In the genomic region with DNA sequence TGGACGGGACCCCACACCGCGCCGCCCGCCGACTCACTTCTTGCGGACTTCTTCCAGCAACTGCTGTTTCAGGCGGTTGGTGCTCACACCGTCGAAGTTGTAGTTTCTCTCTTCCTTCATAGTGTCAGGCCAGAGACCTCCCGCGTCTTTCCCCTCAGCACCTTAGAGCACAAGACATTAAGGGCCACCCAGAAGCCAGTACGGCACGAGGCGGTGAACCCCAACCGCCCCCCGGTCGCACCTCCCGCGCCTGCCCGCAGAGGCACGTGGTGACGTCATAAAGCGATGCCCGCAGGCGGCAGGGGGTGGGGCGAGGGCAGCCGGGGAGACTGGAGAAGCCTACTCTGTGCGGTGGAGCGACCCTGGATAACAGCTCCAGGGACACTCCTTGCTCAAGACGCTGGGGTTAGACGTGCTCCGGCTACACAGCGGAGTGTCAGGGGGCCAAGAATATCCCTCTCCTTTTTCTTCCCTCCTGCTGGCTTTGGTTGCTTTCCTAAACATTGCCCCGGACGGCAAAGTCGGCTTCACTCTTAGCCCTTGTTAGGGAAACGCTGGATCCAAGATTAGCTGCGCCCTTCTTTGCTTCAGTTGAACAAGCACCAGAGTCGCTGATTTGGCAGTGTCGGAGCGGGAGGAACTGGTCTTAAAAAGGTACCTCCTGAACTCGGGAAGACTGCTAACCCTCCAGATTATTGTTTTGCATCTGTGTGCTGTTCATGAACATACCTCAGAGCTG, we compare ENCODE assay signal across 7 cellular contexts. TPM values are rescaled to one million over a fixed set of nuclear protein-coding genes. Genes with fewer than 3 reads are reported as not detected.
DNase-seq lines count a peak whose midpoint lies in the region; ATAC-seq and TF ChIP-seq lines count a peak whose summit lies in the region.

Gene CCDC169, minus strand, starts transcription at position 215 of the 739 bp plus-strand sequence. Its CDS starts 95 bp downstream, at position 120.

- no peak for TF ChIP-seq CTCF in suprapubic skin (IDR thresholded peaks at IDR 0.05)

- peak within 1 kb of the TSS; percentile 87 for H3K4me3 Mint-ChIP-seq in activated naive CD4-positive, alpha-beta T cell treated with anti-CD3 and anti-CD28 coated beads, Interleukin-2, amount 50 U/mL, for 24 hours

- peaks cover 15% of the 10 kb centered on the region for H3K4me1 Mint-ChIP-seq in activated naive CD4-positive, alpha-beta T cell treated with anti-CD3 and anti-CD28 coated beads, Interleukin-2, amount 50 U/mL, for 24 hours

- 0% methylated on average over 21 of the region's 43 CpGs for WGBS in suprapubic skin

- peak; percentile 68 for DNase-seq in glomerular visceral epithelial cell (ENCODE audit: extremely low spot score)
- DNase-seq in occipital lobe (lab: John Stamatoyannopoulos, UW): peak; percentile 50
- DNase-seq in suprapubic skin (ENCODE audit: low spot score in 2 of 2): peak; percentile 83 to 85

- no peaks in the 10 kb centered on the region for H3K9me3 Mint-ChIP-seq in activated naive CD4-positive, alpha-beta T cell treated with anti-CD3 and anti-CD28 coated beads, Interleukin-2, amount 50 U/mL, for 24 hours

- H3K9me3 ChIP-seq in suprapubic skin: no peaks in the 10 kb centered on the region

- ATAC-seq in GM18907 (IDR thresholded peaks at IDR 0.05; ENCODE audit: unreplicated experiment) (peak; percentile 64), HG03558 (IDR thresholded peaks at IDR 0.05; ENCODE audit: extremely low read depth, unreplicated experiment) (peak; percentile 26), SK-N-SH treated with all-trans-retinoic acid at 6 μM for 48 hours (peak; percentile 94)

- peaks cover 31% of the 10 kb centered on the region for H3K4me1 ChIP-seq in suprapubic skin

- H3K27ac Mint-ChIP-seq in activated naive CD4-positive, alpha-beta T cell treated with anti-CD3 and anti-CD28 coated beads, Interleukin-2, amount 50 U/mL, for 24 hours: no peak within 1 kb of the TSS

- H3K27ac ChIP-seq in suprapubic skin: peak within 1 kb of the TSS; percentile 58

- peak within 1 kb of the TSS; percentile 74 for H3K4me3 ChIP-seq in suprapubic skin

- no peak for TF ChIP-seq POLR2A in suprapubic skin (IDR thresholded peaks at IDR 0.05)

- no peak for TF ChIP-seq EP300 in suprapubic skin (IDR thresholded peaks at IDR 0.05)

- no peaks in the 10 kb centered on the region for H3K36me3 ChIP-seq in suprapubic skin

- H3K36me3 Mint-ChIP-seq in activated naive CD4-positive, alpha-beta T cell treated with anti-CD3 and anti-CD28 coated beads, Interleukin-2, amount 50 U/mL, for 24 hours: no peaks in the 10 kb centered on the region

- H3K27me3 Mint-ChIP-seq in activated naive CD4-positive, alpha-beta T cell treated with anti-CD3 and anti-CD28 coated beads, Interleukin-2, amount 50 U/mL, for 24 hours: peaks cover 26% of the 10 kb centered on the region

- H3K27me3 ChIP-seq in suprapubic skin: no peaks in the 10 kb centered on the region

TF ChIP-seq in SK-N-SH treated with all-trans-retinoic acid at 6 μM for 48 hours, 23 proteins besides CTCF, POLR2A, EP300 and RAD21:
- no peak for TF ChIP-seq ZNF565 (CRISPR knock-in tag; conservative IDR thresholded peaks at IDR 0.05; ENCODE audit: low read depth)
- TF ChIP-seq ISL1 (CRISPR knock-in tag; IDR thresholded peaks at IDR 0.05): no peak
- TF ChIP-seq CSDC2 (CRISPR knock-in tag; IDR thresholded peaks at IDR 0.05): peak; percentile 38; the same call in 1 of the 2 replicates
- TF ChIP-seq POU6F1 (CRISPR knock-in tag; IDR thresholded peaks at IDR 0.05; ENCODE audit: borderline replicate concordance, low read depth): no peak
- TF ChIP-seq ZNF70 (CRISPR knock-in tag; IDR thresholded peaks at IDR 0.05): no peak

RNA-seq across cellular contexts. Expression of gene CCDC169, which starts in this region (rescaled TPM):
- total RNA-seq in occipital lobe (2.7 TPM), suprapubic skin (under 1 TPM in 3 of 4 donors, not detected in 1; 0.13 to 0.48 (median 0.17) TPM)

Comparison
In these comparisons a context has a peak if more than half of its experiments do, and no peak if none do; other contexts are left out.
1. Peak in every context shown above with its lines: DNase-seq, ATAC-seq, H3K4me3 ChIP-seq and H3K27ac ChIP-seq.
2. Peak in DNase-seq, H3K4me3 ChIP-seq and H3K27ac ChIP-seq in suprapubic skin; RNA of the gene not detected or under 1 TPM.
3. ATAC-seq: peak in every context shown above with its lines; median percentile 94 in SK-N-SH treated with all-trans-retinoic acid at 6 μM for 48 hours; 64 in GM18907; 26 in HG03558.